ENCODE assay signal across 9 cellular contexts in the genomic region with DNA sequence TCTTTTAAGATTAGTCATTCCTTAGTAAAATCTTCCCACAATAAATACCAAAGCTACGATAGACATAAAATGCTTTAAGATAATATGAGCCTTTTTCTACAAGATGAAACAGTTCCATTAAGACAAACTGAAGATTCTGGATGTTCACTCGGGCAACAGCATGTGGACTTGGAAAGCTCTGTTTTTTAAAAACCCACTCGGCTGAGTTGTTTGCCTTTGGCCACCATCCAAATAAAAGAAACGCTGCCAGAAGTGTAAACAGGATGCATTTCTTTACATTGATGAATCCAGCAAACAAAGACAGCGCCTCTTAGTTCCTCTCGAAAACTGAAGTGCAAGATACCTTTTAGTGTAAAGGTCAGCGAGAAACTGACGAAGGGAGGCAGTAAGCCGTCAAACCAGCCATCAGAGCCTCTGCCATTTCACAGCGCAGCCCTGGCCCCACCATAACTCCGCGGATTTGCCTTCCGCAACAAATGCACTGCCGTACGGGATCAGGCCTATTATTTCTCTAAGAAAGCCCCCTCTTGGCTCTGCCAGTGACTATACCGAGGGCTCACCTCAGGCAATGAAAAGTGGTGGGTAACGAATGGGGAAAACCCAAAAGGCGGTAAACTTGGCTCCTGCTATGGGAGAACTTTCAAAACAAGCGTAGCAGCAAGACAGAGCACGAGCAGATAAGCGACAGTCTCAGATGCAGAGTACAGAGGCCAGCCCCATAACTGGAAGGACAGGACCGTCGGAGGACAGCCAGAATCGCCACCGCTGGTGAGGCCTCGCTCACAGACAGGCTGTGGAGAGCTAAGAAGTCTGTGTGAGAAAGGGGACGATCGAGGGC. TPM values are rescaled to one million over a fixed set of nuclear protein-coding genes. Genes with fewer than 3 reads are reported as not detected.
DNase-seq lines count a peak whose midpoint lies in the region; ATAC-seq and TF ChIP-seq lines count a peak whose summit lies in the region.
"Had no signal": no experiment of that assay in that cellular context is flagged by ENCODE, and none has a peak within 500 bp of the region (broad histone marks: within the 10 kb centered on the region; RNA-seq: fewer than 3 reads in every experiment).

No MANE protein-coding gene starts in this region.

- DNase-seq in LNCaP clone FGC (ENCODE audit: low read depth) (peak; percentile 88), adipocyte (ENCODE audit: low read depth) (peak; percentile 42), transverse colon (no peak), RKO (ENCODE audit: low spot score) (no peak)
- DNase-seq in activated T-cell treated with anti-CD3 and anti-CD28 coated beads, Interleukin-2, amount 50 U/mL, for 1 hour, result no peak
- DNase-seq: NCI-H524 had no signal

- H3K9ac ChIP-seq in adipocyte (ENCODE audit: low read length), result peak overlapping the region; percentile 68
- H3K9ac ChIP-seq in iPS-15b (ENCODE audit: low read depth, low read length), result peak overlapping the region; percentile 63

- H3K27me3 ChIP-seq in adipocyte (replicated peaks; ENCODE audit: control insufficient read depth, insufficient read depth, low read length) (no peaks in the 10 kb centered on the region), iPS-15b (ENCODE audit: control insufficient read depth, insufficient read depth, low read length) (no peaks in the 10 kb centered on the region), transverse colon (no peaks in the 10 kb centered on the region)
- H3K27me3 ChIP-seq: neutrophil had no signal

- H3K36me3 ChIP-seq in adipocyte (ENCODE audit: control insufficient read depth, insufficient read depth, low read length, severe bottlenecking), result no peaks in the 10 kb centered on the region
- H3K36me3 ChIP-seq in iPS-15b (ENCODE audit: control insufficient read depth, insufficient read depth, low read length), result no peaks in the 10 kb centered on the region
- no peaks in the 10 kb centered on the region for H3K36me3 ChIP-seq in transverse colon
- H3K36me3 ChIP-seq: neutrophil had no signal

- TF ChIP-seq POLR2A in transverse colon (IDR thresholded peaks at IDR 0.05), result no peak

- in situ Hi-C loops in transverse colon (cut with MboI; ENCODE audit: low pct_ligation_motif_present in 1 of 4, low pct_unique_long_range_greater_than_20kb in 1 of 4, low sequenced_read_pairs in 3 of 4), result no loop called here

- peaks cover 59% of the 10 kb centered on the region for H3K4me1 ChIP-seq in adipocyte (ENCODE audit: control insufficient read depth, insufficient read depth, low read length)
- H3K4me1 ChIP-seq in iPS-15b (ENCODE audit: control insufficient read depth, insufficient read depth, low read length), result peaks cover 31% of the 10 kb centered on the region
- peaks cover 15 to 45% (median 20%) of the 10 kb centered on the region in 4 donors for H3K4me1 ChIP-seq in transverse colon

- peak overlapping the region in 3 of 4 donors; percentile 45 to 59 (median 58) for H3K27ac ChIP-seq in transverse colon
- H3K27ac ChIP-seq: neutrophil had no signal

- ATAC-seq in HG03025 (IDR thresholded peaks at IDR 0.05; ENCODE audit: low FRiP score, unreplicated experiment), result no peak

- WGBS in transverse colon (ENCODE audit: low coverage in 1 of 2), 2 donors, result 73 to 81% methylated on average over 19 to 28 of the region's 28 CpGs

- H3K4me3 ChIP-seq in LNCaP clone FGC (ENCODE audit: low read depth, low read length), result peak overlapping the region; percentile 43
- peak overlapping the region; percentile 62 for H3K4me3 ChIP-seq in adipocyte (ENCODE audit: low read length)
- no peak overlapping the region for H3K4me3 ChIP-seq in iPS-15b (ENCODE audit: low read depth, low read length)
- H3K4me3 ChIP-seq in transverse colon, result no peak overlapping the region

- intact Hi-C loops in transverse colon (cut with DNase I; ENCODE audit: low total_unique reads), result no loop called here

- peak; percentile 10; the same call in 1 of the 2 replicates for TF ChIP-seq CTCF in LNCaP clone FGC (IDR thresholded peaks at IDR 0.05; ENCODE audit: control insufficient read depth, extremely low read depth, insufficient read depth)
- no peak for TF ChIP-seq CTCF in transverse colon (IDR thresholded peaks at IDR 0.05)

- no peaks in the 10 kb centered on the region for H3K9me3 ChIP-seq in adipocyte (ENCODE audit: control insufficient read depth, low read length)
- no peaks in the 10 kb centered on the region for H3K9me3 ChIP-seq in iPS-15b (ENCODE audit: control insufficient read depth, insufficient read depth, low read length)
- no peaks in the 10 kb centered on the region for H3K9me3 ChIP-seq in transverse colon
- H3K9me3 ChIP-seq: neutrophil had no signal

- TF ChIP-seq EP300 in transverse colon (IDR thresholded peaks at IDR 0.05; ENCODE audit: low read depth), result no peak

RNA-seq across cellular contexts. Expression of gene GNA12, which starts 41.4 kb away (rescaled TPM):
- total RNA-seq in transverse colon, result 10 to 100 TPM; 18.9 to 39.6 (median 22.2) TPM

Comparison
In these comparisons a context has a peak if more than half of its experiments do, and no peak if none do; other contexts are left out.
1. DNase-seq: peak in LNCaP clone FGC (single experiment) and adipocyte (single experiment); none in transverse colon (single experiment), activated T-cell treated with anti-CD3 and anti-CD28 coated beads, Interleukin-2, amount 50 U/mL, for 1 hour (single experiment) and RKO (single experiment).
2. H3K4me3 ChIP-seq: peak in LNCaP clone FGC (single experiment) and adipocyte (single experiment); none in iPS-15b (single experiment) and transverse colon (0 of 4).